10 cellular contexts compared by ENCODE assay signal in genomic region chr3:45029216-45029615, GRCh38. TPM values are rescaled to one million over a fixed set of nuclear protein-coding genes. Genes with fewer than 3 reads are reported as not detected.
A peak's percentile ranks its signal among the peaks of the same experiment; 100 is the strongest.
DNase-seq lines count a peak whose midpoint lies in the region; ATAC-seq and TF ChIP-seq lines count a peak whose summit lies in the region.
"Had no signal": no experiment of that assay in that cellular context is flagged by ENCODE, and none has a peak within 500 bp of the region (broad histone marks: within the 10 kb centered on the region; RNA-seq: fewer than 3 reads in every experiment).

No MANE protein-coding gene starts in this region.

- ATAC-seq in left cardiac atrium (no peak), psoas muscle (no peak), upper lobe of right lung (no peak)
- ATAC-seq in natural killer cell treated with Interleukin-12 subunit alpha and Interleukin-12 subunit beta and Interleukin-15 and Interleukin-18, amount 100 ng/mL, for 72 hours = no peak

- H3K36me3 Mint-ChIP-seq in natural killer cell treated with Interleukin-12 subunit alpha and Interleukin-12 subunit beta and Interleukin-15 and Interleukin-18, amount 100 ng/mL, for 72 hours = no peaks in the 10 kb centered on the region

- DNase-seq in left ventricle myocardium inferior (no peak), left cardiac atrium (no peak), esophagus muscularis mucosa (ENCODE audit: extremely low spot score) (no peak), psoas muscle (no peak), upper lobe of right lung (no peak), RPMI8226 (no peak), WERI-Rb-1 (no peak)
- DNase-seq in natural killer cell treated with Interleukin-12 subunit alpha and Interleukin-12 subunit beta and Interleukin-15 and Interleukin-18, amount 100 ng/mL, for 72 hours (ENCODE audit: low spot score) = no peak
- DNase-seq: Kasumi-1 had no signal

- H3K27ac ChIP-seq in left ventricle myocardium inferior (replicated peaks) = peak overlapping the region; percentile 93
- H3K27ac ChIP-seq in esophagus muscularis mucosa (replicated peaks in 1 of 4) = peak overlapping the region; percentile 62 to 79 (median 73)
- peak overlapping the region; percentile 10 for H3K27ac ChIP-seq in psoas muscle
- peak overlapping the region; percentile 87 for H3K27ac ChIP-seq in upper lobe of right lung
- H3K27ac ChIP-seq in WERI-Rb-1 = no peak overlapping the region
- H3K27ac ChIP-seq: C4-2B had no signal

- H3K27me3 Mint-ChIP-seq in natural killer cell treated with Interleukin-12 subunit alpha and Interleukin-12 subunit beta and Interleukin-15 and Interleukin-18, amount 100 ng/mL, for 72 hours = peaks cover 4 to 12% of the 10 kb centered on the region in 2 donors

- H3K27me3 ChIP-seq in left ventricle myocardium inferior (ENCODE audit: low read depth) (no peaks in the 10 kb centered on the region), esophagus muscularis mucosa (no peaks in the 10 kb centered on the region), psoas muscle (ENCODE audit: insufficient read depth in 3 of 3, low read length in 2 of 3) (peaks cover 0 to 15% (median 3%) of the 10 kb centered on the region in 3 donors), upper lobe of right lung (no peaks in the 10 kb centered on the region), WERI-Rb-1 (ENCODE audit: insufficient read depth, low read depth, severe bottlenecking) (no peaks in the 10 kb centered on the region)

- intact Hi-C loops in left ventricle myocardium inferior (cut with micrococcal nuclease) (no loop called here), left cardiac atrium (cut with DNase I) (no loop called here), esophagus muscularis mucosa (cut with DNase I) (no loop called here), psoas muscle (cut with DNase I) (no loop called here), upper lobe of right lung (cut with DNase I) (no loop called here)

- H3K4me1 Mint-ChIP-seq in natural killer cell treated with Interleukin-12 subunit alpha and Interleukin-12 subunit beta and Interleukin-15 and Interleukin-18, amount 100 ng/mL, for 72 hours (ENCODE audit: low read depth in 2 of 2) = peaks cover 11% of the 10 kb centered on the region in 2 donors

- H3K4me3 Mint-ChIP-seq in natural killer cell treated with Interleukin-12 subunit alpha and Interleukin-12 subunit beta and Interleukin-15 and Interleukin-18, amount 100 ng/mL, for 72 hours = no peak overlapping the region

- TF ChIP-seq POLR2A in esophagus muscularis mucosa (IDR thresholded peaks at IDR 0.05; ENCODE audit: low read depth) = no peak

- H3K9me3 Mint-ChIP-seq in natural killer cell treated with Interleukin-12 subunit alpha and Interleukin-12 subunit beta and Interleukin-15 and Interleukin-18, amount 100 ng/mL, for 72 hours = no peaks in the 10 kb centered on the region

- H3K4me3 ChIP-seq in left ventricle myocardium inferior (peak overlapping the region; percentile 69), esophagus muscularis mucosa (no peak overlapping the region), psoas muscle (peak overlapping the region; percentile 25), upper lobe of right lung (peak overlapping the region; percentile 46), WERI-Rb-1 (ENCODE audit: low read depth, low read length) (no peak overlapping the region)

- WGBS in esophagus muscularis mucosa = 79% methylated on average over 2 of the region's 2 CpGs
- 73 to 80% (median 76%) methylated on average over 2 of the region's 2 CpGs for WGBS in psoas muscle, 3 donors

- H3K27ac Mint-ChIP-seq in natural killer cell treated with Interleukin-12 subunit alpha and Interleukin-12 subunit beta and Interleukin-15 and Interleukin-18, amount 100 ng/mL, for 72 hours = no peak overlapping the region

- TF ChIP-seq EP300 in esophagus muscularis mucosa (IDR thresholded peaks at IDR 0.05) = no peak

- no peak for TF ChIP-seq CTCF in left ventricle myocardium inferior (IDR thresholded peaks at IDR 0.05; ENCODE audit: borderline replicate concordance)
- TF ChIP-seq CTCF in esophagus muscularis mucosa (IDR thresholded peaks at IDR 0.05) = no peak
- TF ChIP-seq CTCF in psoas muscle (IDR thresholded peaks at IDR 0.05) = no peak
- TF ChIP-seq CTCF in upper lobe of right lung (IDR thresholded peaks at IDR 0.05) = no peak
- no peak for TF ChIP-seq CTCF in WERI-Rb-1 (IDR thresholded peaks at IDR 0.05; ENCODE audit: low read depth, low read length)

- H3K4me1 ChIP-seq in left ventricle myocardium inferior (peaks cover 84% of the 10 kb centered on the region), esophagus muscularis mucosa (peaks cover 38 to 70% (median 66%) of the 10 kb centered on the region in 4 donors), psoas muscle (peaks cover 14% of the 10 kb centered on the region), upper lobe of right lung (peaks cover 42% of the 10 kb centered on the region)

- H3K9me3 ChIP-seq in left ventricle myocardium inferior (replicated peaks) = no peaks in the 10 kb centered on the region
- H3K9me3 ChIP-seq in esophagus muscularis mucosa = no peaks in the 10 kb centered on the region
- H3K9me3 ChIP-seq in psoas muscle = no peaks in the 10 kb centered on the region
- H3K9me3 ChIP-seq in upper lobe of right lung = no peaks in the 10 kb centered on the region
- no peaks in the 10 kb centered on the region for H3K9me3 ChIP-seq in WERI-Rb-1 (ENCODE audit: severe bottlenecking)

- H3K36me3 ChIP-seq in left ventricle myocardium inferior = peaks cover 24% of the 10 kb centered on the region
- peaks cover 0 to 28% (median 14%) of the 10 kb centered on the region in 4 donors for H3K36me3 ChIP-seq in esophagus muscularis mucosa
- H3K36me3 ChIP-seq in psoas muscle (ENCODE audit: insufficient read depth in 1 of 2, low read depth in 1 of 2) = no peaks in the 10 kb centered on the region
- H3K36me3 ChIP-seq in upper lobe of right lung = no peaks in the 10 kb centered on the region
- H3K36me3 ChIP-seq in WERI-Rb-1 = no peaks in the 10 kb centered on the region

RNA-seq across cellular contexts. Expression of gene CLEC3B, which starts 3.1 kb away (rescaled TPM):
- total RNA-seq in left ventricle myocardium inferior = 80.8 TPM
- total RNA-seq in left cardiac atrium = 100 to 1,000 TPM; 107 to 132 TPM
- total RNA-seq in esophagus muscularis mucosa = 100 to 1,000 TPM in 1 of 4 donors, 10 to 100 TPM in 3; 47.1 to 144 (median 75.1) TPM
- total RNA-seq in psoas muscle = 10 to 100 TPM; 10.3 to 41.7 (median 16.5) TPM
- 10 to 100 TPM; 24.6 to 29.6 (median 26.7) TPM for polyA plus RNA-seq in psoas muscle
- total RNA-seq in upper lobe of right lung = 265 TPM
- total RNA-seq in natural killer cell treated with Interleukin-12 subunit alpha and Interleukin-12 subunit beta and Interleukin-15 and Interleukin-18, amount 100 ng/mL, for 72 hours = not detected

RNA-seq across cellular contexts. Expression of gene EXOSC7, which starts 53.2 kb away (rescaled TPM):
- total RNA-seq in left ventricle myocardium inferior (27.2 TPM), left cardiac atrium (10 to 100 TPM; 21.0 to 32.1 TPM), esophagus muscularis mucosa (10 to 100 TPM; 20.8 to 35.1 (median 29.2) TPM), psoas muscle (10 to 100 TPM; 27.8 to 54.8 (median 46.3) TPM), upper lobe of right lung (36.2 TPM)
- 10 to 100 TPM; 28.4 to 39.4 (median 36.3) TPM for polyA plus RNA-seq in psoas muscle
- 10 to 100 TPM; 50.7 to 75.7 TPM for total RNA-seq in natural killer cell treated with Interleukin-12 subunit alpha and Interleukin-12 subunit beta and Interleukin-15 and Interleukin-18, amount 100 ng/mL, for 72 hours

RNA-seq across cellular contexts. Expression of gene ZDHHC3, which starts 53.2 kb away (rescaled TPM):
- 40.2 TPM for total RNA-seq in left ventricle myocardium inferior
- 10 to 100 TPM; 42.7 to 45.5 TPM for total RNA-seq in left cardiac atrium
- 10 to 100 TPM; 59.6 to 81.3 (median 72.8) TPM for total RNA-seq in esophagus muscularis mucosa
- total RNA-seq in psoas muscle = 10 to 100 TPM; 22.2 to 58.3 (median 40.6) TPM
- polyA plus RNA-seq in psoas muscle = 10 to 100 TPM; 32.3 to 51.1 (median 40.8) TPM
- 125 TPM for total RNA-seq in upper lobe of right lung
- 100 to 1,000 TPM in 1 of 2 donors, 10 to 100 TPM in 1; 63.8 to 122 TPM for total RNA-seq in natural killer cell treated with Interleukin-12 subunit alpha and Interleukin-12 subunit beta and Interleukin-15 and Interleukin-18, amount 100 ng/mL, for 72 hours

Comparison
In these comparisons a context has a peak if more than half of its experiments do, and no peak if none do; other contexts are left out.
1. H3K4me3 ChIP-seq: peak in left ventricle myocardium inferior (single experiment), psoas muscle (single experiment) and upper lobe of right lung (single experiment); none in esophagus muscularis mucosa (0 of 4) and WERI-Rb-1 (single experiment).
2. RNA of gene CLEC3B, which starts 3.1 kb away (total RNA-seq): 265 TPM in upper lobe of right lung (single experiment), 107 to 132 TPM in left cardiac atrium, 80.8 TPM in left ventricle myocardium inferior (single experiment), 47.1 to 144 TPM in esophagus muscularis mucosa and 10.3 to 41.7 TPM in psoas muscle; not detected in natural killer cell treated with Interleukin-12 subunit alpha and Interleukin-12 subunit beta and Interleukin-15 and Interleukin-18, amount 100 ng/mL, for 72 hours; every median in the first group is over 4 times any median in the second.